Comparison of ENCODE assay signal across 24 cellular contexts in the genomic region with DNA sequence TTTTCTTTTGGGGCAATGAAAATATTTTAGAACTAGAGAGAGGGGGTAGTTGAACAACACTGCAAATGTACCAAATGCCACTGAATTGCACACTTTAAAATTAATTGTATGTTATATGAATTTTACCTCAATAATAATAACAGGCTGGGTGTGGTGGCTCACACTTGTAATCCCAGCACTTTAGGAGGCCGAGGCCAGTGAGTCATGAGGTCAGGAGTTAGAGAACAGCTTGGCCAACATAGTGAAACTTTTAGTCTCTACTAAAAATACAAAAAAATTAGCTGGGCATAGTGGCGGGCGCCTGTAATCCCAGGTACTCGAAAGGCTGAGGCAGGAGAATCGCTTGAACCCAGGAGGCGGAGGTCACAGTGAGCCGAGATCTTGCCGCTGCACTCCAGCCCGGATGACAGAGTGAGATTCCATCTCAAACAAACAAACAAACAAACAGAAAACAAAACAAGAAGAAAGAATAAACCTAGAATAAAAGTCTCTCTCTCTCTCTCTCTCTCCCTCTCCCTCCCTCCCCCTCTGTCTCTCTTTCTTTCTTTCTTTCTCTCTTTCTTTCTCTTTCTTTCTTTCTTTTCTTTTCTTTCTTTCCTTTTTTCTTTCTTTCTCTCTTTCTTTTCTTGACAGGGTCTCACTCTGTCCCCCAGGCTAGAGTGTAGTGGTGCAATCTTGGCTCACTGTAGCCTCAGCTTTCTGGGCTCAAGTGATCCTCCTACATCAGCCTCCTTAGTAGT.
"Had no signal": no experiment of that assay in that cellular context is flagged by ENCODE, and none has a peak within 500 bp of the region (broad histone marks: within the 10 kb centered on the region; RNA-seq: fewer than 3 reads in every experiment).

No MANE protein-coding gene starts in this region.

- H3K27me3 Mint-ChIP-seq: activated CD8-positive, alpha-beta T cell treated with anti-CD3 and anti-CD28 coated beads for 36 hours; activated T-helper 17 cell treated with anti-CD3 and anti-CD28 coated beads, Interleukin-2, amount 50 U/mL, for 72 hours; natural killer cell treated with Interleukin-12 subunit alpha and Interleukin-12 subunit beta and Interleukin-15 and Interleukin-18, amount 100 ng/mL, for 72 hours had no signal

- H3K36me3 Mint-ChIP-seq: natural killer cell treated with Interleukin-12 subunit alpha and Interleukin-12 subunit beta and Interleukin-15 and Interleukin-18, amount 100 ng/mL, for 72 hours; WTC11 had no signal

- H3K4me1 Mint-ChIP-seq: activated T-helper 17 cell treated with anti-CD3 and anti-CD28 coated beads, Interleukin-2, amount 50 U/mL, for 72 hours had no signal

- H3K9me3 Mint-ChIP-seq: activated CD8-positive, alpha-beta T cell treated with anti-CD3 and anti-CD28 coated beads for 36 hours had no signal

- H3K36me3 ChIP-seq: left ventricle myocardium inferior, right atrium auricular region, tibial nerve, uterus had no signal

- ATAC-seq: activated CD8-positive, alpha-beta T cell treated with anti-CD3 and anti-CD28 coated beads for 36 hours; activated T-cell treated with anti-CD3 and anti-CD28 coated beads, Interleukin-2, amount 50 U/mL, for 4 hours; activated T-helper 17 cell treated with anti-CD3 and anti-CD28 coated beads, Interleukin-2, amount 50 U/mL, for 72 hours; esophagus mucosa; mucosa of descending colon; natural killer cell treated with Interleukin-12 subunit alpha and Interleukin-12 subunit beta and Interleukin-15 and Interleukin-18, amount 100 ng/mL, for 72 hours; WTC11 had no signal

- H3K4me3 Mint-ChIP-seq: activated CD8-positive, alpha-beta T cell treated with anti-CD3 and anti-CD28 coated beads for 36 hours; activated T-cell treated with anti-CD3 and anti-CD28 coated beads, Interleukin-2, amount 50 U/mL, for 4 hours; activated T-helper 17 cell treated with anti-CD3 and anti-CD28 coated beads, Interleukin-2, amount 50 U/mL, for 72 hours; endodermal cell; natural killer cell treated with Interleukin-12 subunit alpha and Interleukin-12 subunit beta and Interleukin-15 and Interleukin-18, amount 100 ng/mL, for 72 hours; WTC11 had no signal

- DNase-seq: activated CD4-positive, alpha-beta T cell treated with anti-CD3 and anti-CD28 coated beads, Interleukin-2, amount 50 U/mL, for 1 hour; activated CD8-positive, alpha-beta T cell treated with anti-CD3 and anti-CD28 coated beads for 36 hours; activated gamma-delta T cell treated with Interleukin-2 at 50 U/mL for 16 hours; activated naive CD4-positive, alpha-beta T cell treated with anti-CD3 and anti-CD28 coated beads, Interleukin-2, amount 50 U/mL, for 16 hours; activated T-cell treated with anti-CD3 and anti-CD28 coated beads, Interleukin-2, amount 50 U/mL, for 4 hours; amniotic stem cell; central memory CD4-positive, alpha-beta T cell; endodermal cell; left ventricle myocardium inferior; mucosa of descending colon; stimulated activated CD4-positive, alpha-beta T cell treated with anti-CD3 and anti-CD28 coated beads, Interleukin-15, amount 100 ng/mL, for 24 hours; stimulated activated CD4-positive, alpha-beta T cell treated with anti-CD3 and anti-CD28 coated beads, Interleukin-2, amount 100 ng/mL, for 24 hours; stimulated activated naive CD4-positive, alpha-beta T cell treated with Interleukin-2 at 50 U/mL for 16 hours; uterus had no signal

- FAIRE-seq: astrocyte, frontal cortex, islet of Langerhans had no signal

- H3K9me3 ChIP-seq: left ventricle myocardium inferior, mucosa of descending colon, right atrium auricular region, uterus had no signal

- H3K27me3 ChIP-seq: right atrium auricular region, tibial nerve, uterus had no signal

- H3K27ac Mint-ChIP-seq: activated CD8-positive, alpha-beta T cell treated with anti-CD3 and anti-CD28 coated beads for 36 hours; activated T-helper 17 cell treated with anti-CD3 and anti-CD28 coated beads, Interleukin-2, amount 50 U/mL, for 72 hours; endodermal cell; natural killer cell treated with Interleukin-12 subunit alpha and Interleukin-12 subunit beta and Interleukin-15 and Interleukin-18, amount 100 ng/mL, for 72 hours; WTC11 had no signal

- H3K4me1 ChIP-seq: left ventricle myocardium inferior, right atrium auricular region, uterus had no signal

- H3K4me3 ChIP-seq: left ventricle myocardium inferior, lung, mucosa of descending colon, right atrium auricular region, tibial nerve, uterus had no signal

- H3K27ac ChIP-seq: left ventricle myocardium inferior, right atrium auricular region, tibial nerve, uterus had no signal
